In the genomic region with DNA sequence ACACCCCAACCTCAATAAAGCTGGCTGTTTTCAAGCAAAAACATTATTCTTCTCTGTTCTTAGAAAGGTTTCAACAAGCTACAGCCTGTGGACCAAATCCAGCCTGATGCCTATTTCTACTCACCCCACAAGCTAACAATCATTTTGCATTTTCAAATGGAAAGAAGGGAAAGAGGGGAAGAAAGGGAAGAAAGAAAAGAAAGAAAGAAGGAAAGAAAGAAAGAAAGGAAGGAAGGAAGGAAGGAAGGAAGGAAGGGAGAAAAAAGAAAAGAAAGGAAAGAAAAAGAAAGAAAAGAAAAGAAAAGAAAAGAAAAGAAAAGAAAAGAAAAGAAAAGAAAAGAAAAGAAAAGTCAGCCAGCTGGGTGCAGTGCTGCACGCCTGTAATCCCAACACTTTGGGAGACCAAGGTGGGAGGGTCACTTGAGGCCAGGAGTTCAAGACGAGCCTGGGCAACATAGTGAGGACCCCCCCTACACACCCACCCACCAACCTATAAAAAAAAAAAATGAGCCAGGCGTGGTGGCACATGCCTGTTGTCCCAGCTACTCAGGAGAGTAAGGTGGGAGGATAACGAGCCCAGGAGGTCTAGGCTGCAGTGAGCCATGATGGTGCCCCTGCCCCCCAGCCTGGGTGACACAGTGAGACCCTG, we compare ENCODE assay signal across 17 cellular contexts. TPM values are rescaled to one million over a fixed set of nuclear protein-coding genes. Genes with fewer than 3 reads are reported as not detected.
DNase-seq lines count a peak whose midpoint lies in the region; ATAC-seq and TF ChIP-seq lines count a peak whose summit lies in the region.
"Had no signal": no experiment of that assay in that cellular context is flagged by ENCODE, and none has a peak within 500 bp of the region (broad histone marks: within the 10 kb centered on the region; RNA-seq: fewer than 3 reads in every experiment).

No MANE protein-coding gene starts in this region.

- TF ChIP-seq CTCF in RWPE2 (IDR thresholded peaks at IDR 0.05; ENCODE audit: poor library complexity, severe bottlenecking), result no peak
- no peak for TF ChIP-seq CTCF in liver (IDR thresholded peaks at IDR 0.05; ENCODE audit: low read depth, low read length, missing input control)
- no peak for TF ChIP-seq CTCF in Calu3 (IDR thresholded peaks at IDR 0.05; ENCODE audit: unreplicated experiment)

- no peak overlapping the region for H3K4me3 Mint-ChIP-seq in Calu3 (ENCODE audit: low read depth, unreplicated experiment)
- H3K4me3 Mint-ChIP-seq: activated naive CD8-positive, alpha-beta T cell; natural killer cell had no signal

- H3K9ac ChIP-seq in GM23248, result peak overlapping the region; percentile 50; the same call in 1 of the 2 replicates
- H3K9ac ChIP-seq in liver (ENCODE audit: low read depth in 1 of 2, low read length in 2 of 2), result no peak overlapping the region
- H3K9ac ChIP-seq in skeletal muscle tissue (ENCODE audit: low read depth in 1 of 3, low read length in 3 of 3), result peak overlapping the region; percentile 28 to 73 (median 47)

- H3K27ac Mint-ChIP-seq in Calu3 (ENCODE audit: unreplicated experiment), result no peak overlapping the region
- H3K27ac Mint-ChIP-seq: activated naive CD8-positive, alpha-beta T cell; natural killer cell had no signal

- CTCF ChIA-PET in Calu3 (lab: Charles Lee), result interaction anchor here (0.6 to 0.7 kb wide), 2 partner anchors 239 to 519 kb away, joined by 3 to 7 read pairs; no protein-coding TSS in a partner anchor

- H4K20me1 ChIP-seq in GM23248 (ENCODE audit: insufficient read depth), result no peaks in the 10 kb centered on the region

- H3K79me2 ChIP-seq in GM23248 (ENCODE audit: insufficient read depth), result no peaks in the 10 kb centered on the region

- H3K9me2 ChIP-seq in GM23248 (ENCODE audit: insufficient read depth), result no peaks in the 10 kb centered on the region

- H3K9me3 ChIP-seq in GM23248 (ENCODE audit: low read depth) (no peaks in the 10 kb centered on the region), RWPE2 (ENCODE audit: severe bottlenecking) (no peaks in the 10 kb centered on the region), liver (ENCODE audit: control insufficient read depth in 4 of 4, low read length in 3 of 4) (no peaks in the 10 kb centered on the region), skeletal muscle tissue (ENCODE audit: control insufficient read depth in 3 of 3, low read length in 3 of 3) (no peaks in the 10 kb centered on the region)
- H3K9me3 ChIP-seq: Caco-2, HAP-1 had no signal

- no TSS peak for BruUV-seq in Calu3 (replicated peaks; lab: Mats Ljungman, UMichigan)

- no peak for TF ChIP-seq RAD21 in liver (IDR thresholded peaks at IDR 0.05)

- no peaks in the 10 kb centered on the region for H3K27me3 Mint-ChIP-seq in Calu3 (ENCODE audit: unreplicated experiment)
- H3K27me3 Mint-ChIP-seq: activated naive CD8-positive, alpha-beta T cell had no signal

- peaks cover 11% of the 10 kb centered on the region for H3F3A ChIP-seq in GM23248 (ENCODE audit: insufficient read depth)

- intact Hi-C loops in Calu3 (cut with micrococcal nuclease; ENCODE audit: unreplicated experiment), result no loop called here

- H3K27me3 ChIP-seq in GM23248 (replicated peaks; ENCODE audit: insufficient read depth) (no peaks in the 10 kb centered on the region), RWPE2 (ENCODE audit: insufficient read depth, poor library complexity, severe bottlenecking) (no peaks in the 10 kb centered on the region), liver (ENCODE audit: control insufficient read depth in 4 of 4, insufficient read depth in 4 of 4, low read length in 3 of 4) (no peaks in the 10 kb centered on the region), skeletal muscle tissue (ENCODE audit: control insufficient read depth in 3 of 3, insufficient read depth in 3 of 3, low read length in 3 of 3) (no peaks in the 10 kb centered on the region)

- H3K4me3 ChIP-seq in GM23248, result no peak overlapping the region
- no peak overlapping the region for H3K4me3 ChIP-seq in RWPE2 (ENCODE audit: severe bottlenecking)
- H3K4me3 ChIP-seq in liver (ENCODE audit: low read depth in 1 of 3, low read length in 3 of 3), result no peak overlapping the region
- H3K4me3 ChIP-seq in skeletal muscle tissue (ENCODE audit: low read length in 3 of 3), result no peak overlapping the region
- H3K4me3 ChIP-seq: HAP-1 had no signal

- peaks cover 9% of the 10 kb centered on the region for H3K4me1 Mint-ChIP-seq in Calu3 (ENCODE audit: low read depth, unreplicated experiment)
- H3K4me1 Mint-ChIP-seq: natural killer cell had no signal

- H3K27ac ChIP-seq in GM23248 (peak overlapping the region; percentile 70; the same call in 1 of the 2 replicates), RWPE2 (ENCODE audit: poor library complexity, severe bottlenecking) (peak overlapping the region; percentile 83), liver (ENCODE audit: low read depth in 1 of 2, low read length in 2 of 2) (peak overlapping the region; percentile 83 to 94), skeletal muscle tissue (ENCODE audit: low read depth, low read length) (peak overlapping the region; percentile 87)
- H3K27ac ChIP-seq: HL-60, WERI-Rb-1 had no signal

- H2AFZ ChIP-seq in GM23248, result no peak overlapping the region

- peaks cover 11% of the 10 kb centered on the region for H3K4me1 ChIP-seq in GM23248 (ENCODE audit: insufficient read depth)
- H3K4me1 ChIP-seq in RWPE2 (ENCODE audit: insufficient read depth, poor library complexity, severe bottlenecking), result peaks cover 29% of the 10 kb centered on the region
- H3K4me1 ChIP-seq in liver (ENCODE audit: control insufficient read depth in 4 of 4, insufficient read depth in 4 of 4, low read length in 3 of 4), result peaks cover 20 to 34% (median 28%) of the 10 kb centered on the region in 4 donors
- H3K4me1 ChIP-seq in skeletal muscle tissue (ENCODE audit: control insufficient read depth in 3 of 3, insufficient read depth in 3 of 3, low read length in 3 of 3), result peaks cover 32 to 41% (median 39%) of the 10 kb centered on the region in 3 donors

- no peaks in the 10 kb centered on the region for H3K9me3 Mint-ChIP-seq in Calu3 (ENCODE audit: low read depth, unreplicated experiment)
- H3K9me3 Mint-ChIP-seq: natural killer cell had no signal

- 71 to 72% methylated on average over 4 of the region's 4 CpGs for WGBS in GM23248 (ENCODE audit: low coverage in 1 of 2, low lambda C conversion rate in 2 of 2, missing lambda C conversion rate in 2 of 2), 2 experiments
- WGBS in liver, result 86% methylated on average over 4 of the region's 4 CpGs

- DNase-seq in GM23248, result no peak
- DNase-seq in RWPE2 (ENCODE audit: low spot score), result no peak
- DNase-seq in SW480 (ENCODE audit: low spot score), result no peak
- DNase-seq in NCI-H2107 treated with DMSO at 0.1 percent for 48 hours (lab: John Stamatoyannopoulos, UW; ENCODE audit: unreplicated experiment), result no peak
- no peak for DNase-seq in activated CD4-positive, alpha-beta T cell treated with anti-CD3 and anti-CD28 coated beads, Interleukin-2, amount 50 U/mL, for 1 hour
- DNase-seq in Calu3, result no peak
- DNase-seq: activated T-cell treated with anti-CD3 and anti-CD28 coated beads, Interleukin-2, amount 50 U/mL, for 48 hours; Caco-2; MV-4-11; natural killer cell; stimulated activated naive CD4-positive, alpha-beta T cell; WERI-Rb-1 had no signal

- H3K36me3 ChIP-seq in GM23248 (ENCODE audit: low read depth) (no peaks in the 10 kb centered on the region), RWPE2 (ENCODE audit: low read depth) (no peaks in the 10 kb centered on the region), liver (ENCODE audit: control insufficient read depth in 4 of 4, insufficient read depth in 3 of 4, low read depth in 1 of 4, low read length in 3 of 4) (no peaks in the 10 kb centered on the region), skeletal muscle tissue (ENCODE audit: control insufficient read depth in 3 of 3, insufficient read depth in 3 of 3, low read length in 3 of 3) (no peaks in the 10 kb centered on the region)
- H3K36me3 ChIP-seq: WERI-Rb-1 had no signal

- ATAC-seq in RWPE2 (ENCODE audit: low read depth), result no peak
- ATAC-seq: natural killer cell had no signal

- no peaks in the 10 kb centered on the region for H3K36me3 Mint-ChIP-seq in Calu3 (ENCODE audit: insufficient read depth, unreplicated experiment)
- H3K36me3 Mint-ChIP-seq: activated naive CD8-positive, alpha-beta T cell; natural killer cell had no signal

- in situ Hi-C loops in GM23248 (cut with MboI), result no loop called here

- H3K4me2 ChIP-seq in GM23248 (ENCODE audit: unreplicated experiment), result peak overlapping the region; percentile 30

TF ChIP-seq in liver, 16 proteins besides CTCF, POLR2A, EP300 and RAD21 (continues in another document):
- TF ChIP-seq FOXA2 (IDR thresholded peaks at IDR 0.05) (no peak), JUND (IDR thresholded peaks at IDR 0.05) (no peak), GABPA (IDR thresholded peaks at IDR 0.05 in 1 of 2, conservative IDR thresholded peaks at IDR 0.05 in 1 of 2) (no peak), EGR1 (IDR thresholded peaks at IDR 0.05; ENCODE audit: low read depth in 2 of 2) (no peak), FOXA1 (IDR thresholded peaks at IDR 0.05) (no peak), HNF4G (IDR thresholded peaks at IDR 0.05) (no peak)
- TF ChIP-seq, protein P1, sequence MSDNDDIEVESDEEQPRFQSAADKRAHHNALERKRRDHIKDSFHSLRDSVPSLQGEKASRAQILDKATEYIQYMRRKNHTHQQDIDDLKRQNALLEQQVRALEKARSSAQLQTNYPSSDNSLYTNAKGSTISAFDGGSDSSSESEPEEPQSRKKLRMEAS (IDR thresholded peaks at IDR 0.05), result no peak
- TF ChIP-seq, protein P2, sequence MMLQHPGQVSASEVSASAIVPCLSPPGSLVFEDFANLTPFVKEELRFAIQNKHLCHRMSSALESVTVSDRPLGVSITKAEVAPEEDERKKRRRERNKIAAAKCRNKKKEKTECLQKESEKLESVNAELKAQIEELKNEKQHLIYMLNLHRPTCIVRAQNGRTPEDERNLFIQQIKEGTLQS (IDR thresholded peaks at IDR 0.05), result no peak

RNA-seq across cellular contexts. Expression of a gene that starts 26.3 kb away (rescaled TPM):
- 2.2 and 3.2 TPM in 2 replicates for total RNA-seq in GM23248 (2014; rRNA removed; shearing (Covaris generic))
- polyA plus RNA-seq in GM23248 (2016; fragmentation: Nextera tagmentation; extraction: Ambion mirVana), result 5.0 and 5.2 TPM in 2 replicates
- total RNA-seq in liver, result 100 to 1,000 TPM in 1 of 2 donors, 10 to 100 TPM in 1; 85.3 to 169 TPM
- 100 to 1,000 TPM; 112 to 289 TPM for polyA plus RNA-seq in liver
- total RNA-seq in skeletal muscle tissue, result 5.2 TPM
- total RNA-seq in Calu3 (2022), result 51.6 and 57.5 TPM in 2 replicates

Comparison
In these comparisons a context has a peak if more than half of its experiments do, and no peak if none do; other contexts are left out.
1. H3K9ac ChIP-seq: peak in GM23248 (single experiment) and skeletal muscle tissue (3 of 3); none in liver (0 of 2).
2. Peak in every context shown above with its lines, with median percentiles within 50 percentile points of each other: H3K27ac ChIP-seq.